ENCODE assay signal across 12 cellular contexts in genomic region chr10:133020193-133020817, GRCh38.
DNase-seq lines count a peak whose midpoint lies in the region; ATAC-seq and TF ChIP-seq lines count a peak whose summit lies in the region.
"Had no signal": no experiment of that assay in that cellular context is flagged by ENCODE, and none has a peak within 500 bp of the region (broad histone marks: within the 10 kb centered on the region; RNA-seq: fewer than 3 reads in every experiment).

No MANE protein-coding gene starts in this region.

- H3K79me1 ChIP-seq in mesenchymal stem cell (replicated peaks; ENCODE audit: low read length, poor library complexity, severe bottlenecking): no peaks in the 10 kb centered on the region

- peak overlapping the region; percentile 48 for H2BK15ac ChIP-seq in mesenchymal stem cell (ENCODE audit: low read depth, poor library complexity, severe bottlenecking)

- H3K27ac Mint-ChIP-seq in natural killer cell treated with Interleukin-12 subunit alpha and Interleukin-12 subunit beta and Interleukin-15 and Interleukin-18, amount 100 ng/mL, for 72 hours: no peak overlapping the region
- H3K27ac Mint-ChIP-seq in natural killer cell: no peak overlapping the region
- no peak overlapping the region for H3K27ac Mint-ChIP-seq in stimulated activated memory B cell treated with anti-CD40 and anti-IgM and Interleukin-4, amounts not matched to agents 10 μg/mL and 1 μg/mL and 100 μg/mL, for 72 hours
- H3K27ac Mint-ChIP-seq: CD4-positive, alpha-beta memory T cell had no signal

- H3K4ac ChIP-seq in mesenchymal stem cell (ENCODE audit: low read depth in 1 of 2, low read length in 2 of 2): no peak overlapping the region

- no peak overlapping the region for H3K14ac ChIP-seq in mesenchymal stem cell (ENCODE audit: low read length in 2 of 2)

- TF ChIP-seq CTCF in natural killer cell (IDR thresholded peaks at IDR 0.05) (no peak), lower leg skin (IDR thresholded peaks at IDR 0.05) (no peak)

- H3K9me3 ChIP-seq in mesenchymal stem cell (ENCODE audit: control insufficient read depth, low read length): no peaks in the 10 kb centered on the region
- H3K9me3 ChIP-seq: Caco-2 had no signal

- H3K36me3 Mint-ChIP-seq in natural killer cell treated with Interleukin-12 subunit alpha and Interleukin-12 subunit beta and Interleukin-15 and Interleukin-18, amount 100 ng/mL, for 72 hours: no peaks in the 10 kb centered on the region
- H3K36me3 Mint-ChIP-seq in natural killer cell: no peaks in the 10 kb centered on the region
- no peaks in the 10 kb centered on the region for H3K36me3 Mint-ChIP-seq in stimulated activated memory B cell treated with anti-CD40 and anti-IgM and Interleukin-4, amounts not matched to agents 10 μg/mL and 1 μg/mL and 100 μg/mL, for 72 hours
- H3K36me3 Mint-ChIP-seq: CD4-positive, alpha-beta memory T cell had no signal

- TF ChIP-seq POLR2A in lower leg skin (IDR thresholded peaks at IDR 0.05): no peak

- H4K8ac ChIP-seq in mesenchymal stem cell (ENCODE audit: low read length): no peak overlapping the region

- no peak for DNase-seq in natural killer cell treated with Interleukin-12 subunit alpha and Interleukin-12 subunit beta and Interleukin-15 and Interleukin-18, amount 100 ng/mL, for 72 hours (ENCODE audit: low spot score)
- DNase-seq in natural killer cell (no peak), mesenchymal stem cell (no peak), lower leg skin (ENCODE audit: low spot score in 2 of 2) (no peak), NCI-H526 treated with DMSO at 0.1 percent for 48 hours (lab: John Stamatoyannopoulos, UW) (no peak)
- DNase-seq: Caco-2; CD4-positive, alpha-beta memory T cell; DMS153; DND-41; GOT3; HCEC 1CT had no signal

- H3K23ac ChIP-seq in mesenchymal stem cell (ENCODE audit: low read length in 2 of 2): no peak overlapping the region

- no peak overlapping the region for H3K4me3 ChIP-seq in mesenchymal stem cell (ENCODE audit: insufficient read depth in 1 of 2, low read depth in 1 of 2, low read length in 2 of 2)
- no peak overlapping the region for H3K4me3 ChIP-seq in lower leg skin (ENCODE audit: low read depth, poor library complexity, severe bottlenecking)

- H3K4me2 ChIP-seq in mesenchymal stem cell (ENCODE audit: low read length, poor library complexity, severe bottlenecking): no peak overlapping the region

- H3K4me1 Mint-ChIP-seq in natural killer cell treated with Interleukin-12 subunit alpha and Interleukin-12 subunit beta and Interleukin-15 and Interleukin-18, amount 100 ng/mL, for 72 hours (ENCODE audit: low read depth in 2 of 2): no peaks in the 10 kb centered on the region
- H3K4me1 Mint-ChIP-seq in natural killer cell: no peaks in the 10 kb centered on the region
- H3K4me1 Mint-ChIP-seq in stimulated activated memory B cell treated with anti-CD40 and anti-IgM and Interleukin-4, amounts not matched to agents 10 μg/mL and 1 μg/mL and 100 μg/mL, for 72 hours: no peaks in the 10 kb centered on the region

- H2AFZ ChIP-seq in mesenchymal stem cell (ENCODE audit: low read depth, low read length): no peak overlapping the region

- H3K18ac ChIP-seq in mesenchymal stem cell (ENCODE audit: low read depth in 1 of 2, low read length in 2 of 2): no peak overlapping the region

- H3K36me3 ChIP-seq in mesenchymal stem cell (ENCODE audit: control insufficient read depth in 1 of 2, insufficient read depth in 2 of 2, low read depth in 1 of 2, low read length in 2 of 2): peaks cover 0 to 2% of the 10 kb centered on the region in 2 experiments

- intact Hi-C loops in natural killer cell (cut with micrococcal nuclease) (no loop called here), lower leg skin (cut with DNase I; ENCODE audit: low total_unique reads) (no loop called here)

- H2AK5ac ChIP-seq in mesenchymal stem cell (ENCODE audit: low read length, severe bottlenecking): no peak overlapping the region

- H3K27me3 ChIP-seq in mesenchymal stem cell (ENCODE audit: control insufficient read depth in 1 of 2, insufficient read depth in 1 of 2, low read length in 2 of 2): peaks cover 3 to 21% of the 10 kb centered on the region in 2 experiments

- H3K9ac ChIP-seq in mesenchymal stem cell (ENCODE audit: low read length): no peak overlapping the region

- H3K4me1 ChIP-seq in mesenchymal stem cell (ENCODE audit: control insufficient read depth, insufficient read depth, low read depth, low read length): no peaks in the 10 kb centered on the region
- H3K4me1 ChIP-seq: Caco-2 had no signal

- no peak overlapping the region for H2BK5ac ChIP-seq in mesenchymal stem cell (ENCODE audit: low read depth, low read length, poor library complexity, severe bottlenecking)

- H3K27ac ChIP-seq in mesenchymal stem cell (ENCODE audit: low read length, poor library complexity, severe bottlenecking): no peak overlapping the region

- H3K4me3 Mint-ChIP-seq in natural killer cell treated with Interleukin-12 subunit alpha and Interleukin-12 subunit beta and Interleukin-15 and Interleukin-18, amount 100 ng/mL, for 72 hours: no peak overlapping the region
- H3K4me3 Mint-ChIP-seq in natural killer cell: no peak overlapping the region
- H3K4me3 Mint-ChIP-seq in stimulated activated memory B cell treated with anti-CD40 and anti-IgM and Interleukin-4, amounts not matched to agents 10 μg/mL and 1 μg/mL and 100 μg/mL, for 72 hours: no peak overlapping the region
- H3K4me3 Mint-ChIP-seq: CD4-positive, alpha-beta memory T cell had no signal

- H3K9me3 Mint-ChIP-seq in natural killer cell treated with Interleukin-12 subunit alpha and Interleukin-12 subunit beta and Interleukin-15 and Interleukin-18, amount 100 ng/mL, for 72 hours: no peaks in the 10 kb centered on the region
- no peaks in the 10 kb centered on the region for H3K9me3 Mint-ChIP-seq in natural killer cell
- no peaks in the 10 kb centered on the region for H3K9me3 Mint-ChIP-seq in stimulated activated memory B cell treated with anti-CD40 and anti-IgM and Interleukin-4, amounts not matched to agents 10 μg/mL and 1 μg/mL and 100 μg/mL, for 72 hours

- H2BK120ac ChIP-seq in mesenchymal stem cell (ENCODE audit: low read depth, low read length): no peak overlapping the region

- ATAC-seq in natural killer cell treated with Interleukin-12 subunit alpha and Interleukin-12 subunit beta and Interleukin-15 and Interleukin-18, amount 100 ng/mL, for 72 hours: peak; percentile 14 to 43
- ATAC-seq in natural killer cell: no peak
- peak; percentile 3 for ATAC-seq in stimulated activated memory B cell treated with anti-CD40 and anti-IgM and Interleukin-4, amounts not matched to agents 10 μg/mL and 1 μg/mL and 100 μg/mL, for 72 hours

- no peak overlapping the region for H4K91ac ChIP-seq in mesenchymal stem cell (ENCODE audit: low read length)

- peaks cover 0 to 3% of the 10 kb centered on the region in 2 donors for H3K27me3 Mint-ChIP-seq in natural killer cell treated with Interleukin-12 subunit alpha and Interleukin-12 subunit beta and Interleukin-15 and Interleukin-18, amount 100 ng/mL, for 72 hours
- no peaks in the 10 kb centered on the region for H3K27me3 Mint-ChIP-seq in natural killer cell (ENCODE audit: low read depth in 2 of 2)
- no peaks in the 10 kb centered on the region for H3K27me3 Mint-ChIP-seq in stimulated activated memory B cell treated with anti-CD40 and anti-IgM and Interleukin-4, amounts not matched to agents 10 μg/mL and 1 μg/mL and 100 μg/mL, for 72 hours
- H3K27me3 Mint-ChIP-seq: CD4-positive, alpha-beta memory T cell had no signal

- H2BK12ac ChIP-seq in mesenchymal stem cell (ENCODE audit: low read length in 2 of 2): no peak overlapping the region

- WGBS in mesenchymal stem cell: 87% methylated on average over 27 of the region's 29 CpGs
- 79 to 87% methylated on average over 16 to 29 of the region's 29 CpGs for WGBS in lower leg skin, 2 donors

Comparison
In these comparisons a context has a peak if more than half of its experiments do, and no peak if none do; other contexts are left out.
1. ATAC-seq: peak in natural killer cell treated with Interleukin-12 subunit alpha and Interleukin-12 subunit beta and Interleukin-15 and Interleukin-18, amount 100 ng/mL, for 72 hours (2 of 2) and stimulated activated memory B cell treated with anti-CD40 and anti-IgM and Interleukin-4, amounts not matched to agents 10 μg/mL and 1 μg/mL and 100 μg/mL, for 72 hours (single experiment); none in natural killer cell (0 of 3).